In genomic region chr10:79241629-79241989, GRCh38 we compare ENCODE assay signal across 1 cellular context.
TF ChIP-seq lines count a peak whose summit lies in the region.

No MANE protein-coding gene starts in this region.

TF ChIP-seq in WTC11, 78 proteins besides CTCF, POLR2A, EP300 and RAD21 (continued from another document):
- TF ChIP-seq ZNF532 (CRISPR knock-in tag; IDR thresholded peaks at IDR 0.05; ENCODE audit: borderline replicate concordance) (no peak), ELF4 (CRISPR knock-in tag; IDR thresholded peaks at IDR 0.05; ENCODE audit: low read depth) (no peak)
